ENCODE assay signal across 8 cellular contexts in the genomic region with DNA sequence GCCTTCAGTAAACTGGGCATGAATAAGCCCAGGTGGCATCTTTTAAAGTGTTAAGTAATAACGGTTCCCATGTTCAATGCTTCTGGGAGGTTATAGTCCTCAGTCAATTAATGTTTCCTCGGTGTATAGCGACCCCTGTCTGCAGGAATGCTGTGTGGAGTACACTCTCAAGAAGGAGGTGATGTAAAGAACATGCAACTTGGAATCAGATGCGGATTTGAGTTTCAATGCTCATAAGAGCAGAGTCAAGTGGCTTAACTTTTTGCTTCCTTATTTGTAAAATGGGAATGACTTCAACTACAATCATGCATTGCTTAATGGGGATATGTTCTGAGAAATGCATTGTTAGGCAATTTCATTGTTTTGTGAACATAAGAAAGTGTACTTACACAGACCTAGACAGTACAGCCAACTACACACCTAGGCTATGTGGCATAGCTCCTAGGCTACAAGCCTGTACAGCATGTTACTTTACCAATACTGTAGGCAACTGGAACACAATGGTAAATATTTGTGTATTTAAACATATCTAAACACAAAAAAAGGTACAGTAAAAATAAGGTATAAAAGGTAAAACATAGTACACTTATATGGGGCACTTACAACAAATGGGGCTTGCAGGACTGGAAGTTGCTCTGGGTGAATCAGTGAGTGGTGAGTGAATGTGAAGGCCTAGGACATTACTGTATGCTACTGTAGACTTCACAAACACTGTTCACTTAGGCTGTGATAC. TPM values are rescaled to one million over a fixed set of nuclear protein-coding genes. Genes with fewer than 3 reads are reported as not detected.
DNase-seq lines count a peak whose midpoint lies in the region; ATAC-seq and TF ChIP-seq lines count a peak whose summit lies in the region.

No MANE protein-coding gene starts in this region.

- no peaks in the 10 kb centered on the region for H4K20me1 ChIP-seq in OCI-LY3 (ENCODE audit: insufficient read depth, low read length)

- H3K4me2 ChIP-seq in OCI-LY3 (ENCODE audit: low read length), result peak overlapping the region; percentile 45

- TF ChIP-seq CTCF in OCI-LY3 (IDR thresholded peaks at IDR 0.05; ENCODE audit: low read depth, low read length) (peak; percentile 93), neutrophil (IDR thresholded peaks at IDR 0.05) (peak; percentile 34), thyroid gland (IDR thresholded peaks at IDR 0.05) (peak; percentile 45 to 80 (median 76))

- H2AFZ ChIP-seq in OCI-LY3 (ENCODE audit: low read depth, low read length), result no peak overlapping the region

- DNase-seq in COR-L47 (lab: John Stamatoyannopoulos, UW), result peak; percentile 37
- peak; percentile 45 for DNase-seq in activated T-cell treated with anti-CD3 and anti-CD28 coated beads for 48 hours (ENCODE audit: low read depth)
- DNase-seq in fibroblast of peridontal ligament (ENCODE audit: extremely low read depth), result peak; percentile 99
- DNase-seq in thyroid gland, result peak; percentile 62 to 68

- TF ChIP-seq POLR2A in thyroid gland (IDR thresholded peaks at IDR 0.05), result no peak

- WGBS in thyroid gland, 2 donors, result 6% methylated on average over 4 of the region's 4 CpGs

- peak; percentile 90 for ATAC-seq in GM19438 (IDR thresholded peaks at IDR 0.05; ENCODE audit: low read depth, unreplicated experiment)
- ATAC-seq in HG03565 (IDR thresholded peaks at IDR 0.05; ENCODE audit: unreplicated experiment), result peak; percentile 90

- intact Hi-C loops in thyroid gland (cut with DNase I), result no loop called here

- H3K4me3 ChIP-seq in OCI-LY3 (ENCODE audit: low read length) (peak overlapping the region; percentile 7; the same call in 1 of the 2 replicates), neutrophil (ENCODE audit: low read depth in 1 of 2, low read length in 1 of 2) (no peak overlapping the region), thyroid gland (replicated peaks in 1 of 3) (no peak overlapping the region)

- no peaks in the 10 kb centered on the region for H3K9me3 ChIP-seq in OCI-LY3 (ENCODE audit: insufficient read depth, low read length)
- H3K9me3 ChIP-seq in neutrophil, result no peaks in the 10 kb centered on the region
- H3K9me3 ChIP-seq in thyroid gland, result no peaks in the 10 kb centered on the region

- no peaks in the 10 kb centered on the region for H3K79me2 ChIP-seq in OCI-LY3 (ENCODE audit: low read length)

- no peak overlapping the region; the same call in 1 of the 2 replicates for H3K9ac ChIP-seq in OCI-LY3 (ENCODE audit: low read length)

- H3K27ac ChIP-seq in OCI-LY3 (ENCODE audit: low read length), result no peak overlapping the region
- H3K27ac ChIP-seq in neutrophil, result no peak overlapping the region
- no peak overlapping the region for H3K27ac ChIP-seq in thyroid gland

- no peaks in the 10 kb centered on the region for H3K36me3 ChIP-seq in OCI-LY3 (replicated peaks; ENCODE audit: low read depth, low read length)
- H3K36me3 ChIP-seq in neutrophil, result no peaks in the 10 kb centered on the region
- no peaks in the 10 kb centered on the region for H3K36me3 ChIP-seq in thyroid gland

- H3K27me3 ChIP-seq in OCI-LY3 (ENCODE audit: low read depth, low read length) (no peaks in the 10 kb centered on the region; the same call in 1 of the 2 replicates), neutrophil (no peaks in the 10 kb centered on the region), thyroid gland (no peaks in the 10 kb centered on the region)

- H3K4me1 ChIP-seq in OCI-LY3 (ENCODE audit: low read length), result peaks cover 4% of the 10 kb centered on the region; the same call in 1 of the 2 replicates
- H3K4me1 ChIP-seq in neutrophil (ENCODE audit: control insufficient read depth in 1 of 2, insufficient read depth in 1 of 2, low read depth in 1 of 2, low read length in 1 of 2), result peaks cover 6 to 9% of the 10 kb centered on the region in 2 experiments
- no peaks in the 10 kb centered on the region for H3K4me1 ChIP-seq in thyroid gland

RNA-seq across cellular contexts. Expression of a gene that starts 6.7 kb away (rescaled TPM):
- 10 to 100 TPM; 50.8 to 74.0 (median 57.5) TPM for total RNA-seq in thyroid gland

RNA-seq across cellular contexts. Expression of a gene that starts 7.6 kb away (rescaled TPM):
- total RNA-seq in thyroid gland, result 1 to 10 TPM; 1.8 to 7.2 (median 2.0) TPM

Comparison
In these comparisons a context has a peak if more than half of its experiments do, and no peak if none do; other contexts are left out.
1. DNase-seq: peak in every context shown above with its lines; median percentile 99 in fibroblast of peridontal ligament; 65 in thyroid gland; 45 in activated T-cell treated with anti-CD3 and anti-CD28 coated beads for 48 hours; 37 in COR-L47.
2. CTCF ChIP-seq: peak in every context shown above with its lines; median percentile 93 in OCI-LY3; 76 in thyroid gland; 34 in neutrophil.